ENCODE assay signal across 14 cellular contexts in genomic region chr16:74567901-74568300, GRCh38.
"Had no signal": no experiment of that assay in that cellular context is flagged by ENCODE, and none has a peak within 500 bp of the region (broad histone marks: within the 10 kb centered on the region; RNA-seq: fewer than 3 reads in every experiment).

No MANE protein-coding gene starts in this region.

- H3K4me3 ChIP-seq: esophagus muscularis mucosa, left ventricle myocardium inferior, pancreas, stomach, testis, upper lobe of right lung had no signal

- H3K27ac Mint-ChIP-seq: memory B cell had no signal

- H3K9me3 ChIP-seq: esophagus muscularis mucosa, left ventricle myocardium inferior, pancreas, stomach, testis, upper lobe of right lung had no signal

- H3K4me1 ChIP-seq: testis had no signal

- H3K36me3 ChIP-seq: esophagus muscularis mucosa, left ventricle myocardium inferior, pancreas, stomach, upper lobe of right lung had no signal

- H3K9me3 Mint-ChIP-seq: memory B cell had no signal

- H3K27me3 Mint-ChIP-seq: memory B cell had no signal

- H3K27ac ChIP-seq: esophagus muscularis mucosa, left ventricle myocardium inferior, pancreas, stomach, testis, upper lobe of right lung had no signal

- H3K4me3 Mint-ChIP-seq: memory B cell had no signal

- ATAC-seq: pancreas, upper lobe of right lung had no signal

- H3K27me3 ChIP-seq: esophagus muscularis mucosa, pancreas, stomach, testis, upper lobe of right lung had no signal

- DNase-seq: activated CD4-positive, alpha-beta T cell treated with anti-CD3 and anti-CD28 coated beads, Interleukin-2, amount 50 U/mL, for 48 hours; activated CD4-positive, CD25-positive, alpha-beta regulatory T cell treated with anti-CD3 and anti-CD28 coated beads, Interleukin-2, amount 50 U/mL, for 72 hours; activated gamma-delta T cell; activated T-cell treated with anti-CD3 and anti-CD28 coated beads, Interleukin-2, amount 50 U/mL, for 48 hours; aorta; hippocampal formation; left ventricle myocardium inferior; pancreas; stimulated activated CD4-positive, alpha-beta T cell treated with anti-CD3 and anti-CD28 coated beads, Interleukin-1b, Interleukin-23, amount 100 ng/mL, for 48 hours; stomach; testis; upper lobe of right lung had no signal
